Comparison of ENCODE assay signal across 8 cellular contexts in genomic region chr22:39254789-39255298, GRCh38. TPM values are rescaled to one million over a fixed set of nuclear protein-coding genes. Genes with fewer than 3 reads are reported as not detected.
DNase-seq lines count a peak whose midpoint lies in the region; ATAC-seq and TF ChIP-seq lines count a peak whose summit lies in the region.

No MANE protein-coding gene starts in this region.

- no peak for TF ChIP-seq POLR2A in adrenal gland (IDR thresholded peaks at IDR 0.05)
- no peak for TF ChIP-seq POLR2A in vagina (IDR thresholded peaks at IDR 0.05)

- H3K4me3 ChIP-seq in HUES6 (ENCODE audit: low read depth, low read length) (no peak overlapping the region), adrenal gland (no peak overlapping the region), vagina (no peak overlapping the region)

- H3K36me3 ChIP-seq in HUES6 (ENCODE audit: control insufficient read depth, insufficient read depth, low read length) (no peaks in the 10 kb centered on the region), adrenal gland (replicated peaks in 1 of 2) (no peaks in the 10 kb centered on the region), vagina (no peaks in the 10 kb centered on the region)

- 32 to 52% (median 37%) methylated on average over 11 to 15 of the region's 15 CpGs for WGBS in adrenal gland, 4 donors

- no peak for TF ChIP-seq CTCF in adrenal gland (IDR thresholded peaks at IDR 0.05)
- TF ChIP-seq CTCF in vagina (IDR thresholded peaks at IDR 0.05), result no peak

- no peak overlapping the region for H3K27ac ChIP-seq in HUES6 (ENCODE audit: low read depth, low read length)
- peak overlapping the region in 3 of 5 donors; percentile 27 to 85 (median 64) for H3K27ac ChIP-seq in adrenal gland
- peak overlapping the region; percentile 57 for H3K27ac ChIP-seq in vagina

- ATAC-seq in HG03460 (IDR thresholded peaks at IDR 0.05; ENCODE audit: unreplicated experiment), result no peak

- H3K9ac ChIP-seq in HUES6 (ENCODE audit: low read length), result peak overlapping the region; percentile 21

- H3K9me3 ChIP-seq in HUES6 (ENCODE audit: control insufficient read depth, insufficient read depth, low read depth, low read length) (no peaks in the 10 kb centered on the region), adrenal gland (replicated peaks in 1 of 3) (no peaks in the 10 kb centered on the region), vagina (no peaks in the 10 kb centered on the region)

- DNase-seq in GM03348 (ENCODE audit: low spot score) (peak; percentile 79), adrenal gland (peak in 5 of 7 donors; percentile 54 to 81 (median 69)), kidney glomerular epithelial cell (lab: John Stamatoyannopoulos, UW) (peak; percentile 71), vagina (ENCODE audit: extremely low spot score in 2 of 2) (no peak), nucleus accumbens (lab: John Stamatoyannopoulos, UW) (no peak), NCI-H2107 (lab: John Stamatoyannopoulos, UW) (no peak)

- peaks cover 26% of the 10 kb centered on the region for H3K27me3 ChIP-seq in HUES6 (ENCODE audit: control insufficient read depth, insufficient read depth, low read length)
- H3K27me3 ChIP-seq in adrenal gland, result no peaks in the 10 kb centered on the region
- no peaks in the 10 kb centered on the region for H3K27me3 ChIP-seq in vagina

- intact Hi-C loops in adrenal gland (cut with DNase I) (no loop called here), vagina (cut with DNase I) (no loop called here)

- H3K4me1 ChIP-seq in HUES6 (ENCODE audit: control insufficient read depth, insufficient read depth, low read length), result peaks cover 37% of the 10 kb centered on the region
- H3K4me1 ChIP-seq in adrenal gland (replicated peaks in 1 of 2), result peaks cover 21 to 37% of the 10 kb centered on the region in 2 donors
- H3K4me1 ChIP-seq in vagina, result peaks cover 45% of the 10 kb centered on the region

RNA-seq across cellular contexts. Expression of gene PDGFB, which starts 10.1 kb away (rescaled TPM):
- total RNA-seq in adrenal gland (10 to 100 TPM in 1 of 8 donors, 1 to 10 TPM in 7; 2.5 to 10.9 (median 6.8) TPM), vagina (4.7 TPM)
- 1 to 10 TPM; 4.0 to 8.7 (median 6.0) TPM for polyA plus RNA-seq in adrenal gland

Comparison
In these comparisons a context has a peak if more than half of its experiments do, and no peak if none do; other contexts are left out.
1. DNase-seq: peak in GM03348 (single experiment), adrenal gland (5 of 7) and kidney glomerular epithelial cell (single experiment); none in vagina (0 of 2), nucleus accumbens (0 of 56) and NCI-H2107 (single experiment).